In genomic region chr11:66495401-66495844, GRCh38 we compare ENCODE assay signal across 14 cellular contexts. TPM values are rescaled to one million over a fixed set of nuclear protein-coding genes. Genes with fewer than 3 reads are reported as not detected.
A peak's percentile ranks its signal among the peaks of the same experiment; 100 is the strongest.
DNase-seq lines count a peak whose midpoint lies in the region; ATAC-seq and TF ChIP-seq lines count a peak whose summit lies in the region.
"Had no signal": no experiment of that assay in that cellular context is flagged by ENCODE, and none has a peak within 500 bp of the region (broad histone marks: within the 10 kb centered on the region; RNA-seq: fewer than 3 reads in every experiment).

No MANE protein-coding gene starts in this region.

- BruUV-seq in PC-9 (replicated peaks; lab: Mats Ljungman, UMichigan), result no TSS peak

- H3K4me2 ChIP-seq in DOHH2 (ENCODE audit: low read length), result no peak overlapping the region
- H3K4me2 ChIP-seq in PC-9, result no peak overlapping the region

- peaks cover 4% of the 10 kb centered on the region for H3K36me3 Mint-ChIP-seq in glutamatergic neuron (ENCODE audit: unreplicated experiment)

- H3K9me3 ChIP-seq in DOHH2 (ENCODE audit: control insufficient read depth, insufficient read depth, low read length) (no peaks in the 10 kb centered on the region), PC-9 (ENCODE audit: insufficient read depth, low read depth) (no peaks in the 10 kb centered on the region)
- H3K9me3 ChIP-seq: gastroesophageal sphincter, suprapubic skin had no signal

- no peak overlapping the region for H3K4me3 ChIP-seq in DOHH2 (ENCODE audit: low read length)
- H3K4me3 ChIP-seq in PC-9, result no peak overlapping the region
- H3K4me3 ChIP-seq: gastroesophageal sphincter, suprapubic skin had no signal

- POLR2A ChIA-PET in PC-9 (lab: Charles Lee; ENCODE audit: unreplicated experiment), result interaction anchor here (0.6 kb wide), 1 partner anchor 17 kb away, joined by 5 read pairs; no protein-coding TSS in a partner anchor

- H3K4me1 Mint-ChIP-seq in glutamatergic neuron (ENCODE audit: low read depth, unreplicated experiment), result peaks cover 1% of the 10 kb centered on the region
- H3K4me1 Mint-ChIP-seq: naive thymus-derived CD8-positive, alpha-beta T cell had no signal

- H4K20me1 ChIP-seq in DOHH2 (ENCODE audit: control insufficient read depth, insufficient read depth, low read depth, low read length) (no peaks in the 10 kb centered on the region), PC-9 (ENCODE audit: insufficient read depth) (0 out of 2 replicates have a peak, but pooled peaks cover 4% of the 10 kb centered on the region)

- intact Hi-C loops in PC-9 (cut with micrococcal nuclease; ENCODE audit: unreplicated experiment), result no loop called here

- no peaks in the 10 kb centered on the region for H3K4me1 ChIP-seq in DOHH2 (ENCODE audit: control insufficient read depth, low read length)
- no peaks in the 10 kb centered on the region for H3K4me1 ChIP-seq in PC-9 (replicated peaks; ENCODE audit: insufficient read depth)
- H3K4me1 ChIP-seq: gastroesophageal sphincter, suprapubic skin had no signal

- ATAC-seq in HG02973 (IDR thresholded peaks at IDR 0.05; ENCODE audit: unreplicated experiment) (no peak), GM18907 (IDR thresholded peaks at IDR 0.05; ENCODE audit: unreplicated experiment) (no peak), HG03135 (IDR thresholded peaks at IDR 0.05; ENCODE audit: unreplicated experiment) (no peak)
- ATAC-seq: gastroesophageal sphincter; naive thymus-derived CD8-positive, alpha-beta T cell had no signal

- TF ChIP-seq CTCF in AG09319 (IDR thresholded peaks at IDR 0.05; ENCODE audit: low read depth, low read length) (peak; percentile 9), DOHH2 (IDR thresholded peaks at IDR 0.05; ENCODE audit: low read depth, low read length, poor library complexity, severe bottlenecking) (peak; percentile 65), PC-9 (conservative IDR thresholded peaks at IDR 0.05) (peak; percentile 54), glutamatergic neuron (IDR thresholded peaks at IDR 0.05; ENCODE audit: partially characterized antibody, unreplicated experiment) (peak; percentile 22)

- no peaks in the 10 kb centered on the region for H3K9me2 ChIP-seq in DOHH2 (replicated peaks; ENCODE audit: control insufficient read depth, low read length)
- H3K9me2 ChIP-seq in PC-9 (ENCODE audit: insufficient read depth), result no peaks in the 10 kb centered on the region

- CTCF ChIA-PET in PC-9 (lab: Charles Lee), result no interaction called here

- no peaks in the 10 kb centered on the region for H3K9me3 Mint-ChIP-seq in glutamatergic neuron (ENCODE audit: unreplicated experiment)
- H3K9me3 Mint-ChIP-seq: naive thymus-derived CD8-positive, alpha-beta T cell had no signal

- no peak overlapping the region for H2AFZ ChIP-seq in PC-9

- no peaks in the 10 kb centered on the region for H3K27me3 Mint-ChIP-seq in glutamatergic neuron (ENCODE audit: unreplicated experiment)
- H3K27me3 Mint-ChIP-seq: naive thymus-derived CD8-positive, alpha-beta T cell had no signal

- H3K27me3 ChIP-seq in DOHH2 (ENCODE audit: control insufficient read depth, low read length), result no peaks in the 10 kb centered on the region
- H3K27me3 ChIP-seq in PC-9 (ENCODE audit: insufficient read depth, low read depth), result no peaks in the 10 kb centered on the region
- H3K27me3 ChIP-seq: gastroesophageal sphincter, suprapubic skin had no signal

- no peaks in the 10 kb centered on the region for H3F3A ChIP-seq in DOHH2 (ENCODE audit: control insufficient read depth, insufficient read depth)
- H3F3A ChIP-seq in PC-9 (ENCODE audit: insufficient read depth, low read depth), result 0 out of 2 replicates have a peak, but pooled peaks cover 4% of the 10 kb centered on the region

- no peak overlapping the region for H3K27ac ChIP-seq in DOHH2 (ENCODE audit: low read depth, low read length)
- no peak overlapping the region for H3K27ac ChIP-seq in PC-9
- H3K27ac ChIP-seq: gastroesophageal sphincter, suprapubic skin had no signal

- H3K36me3 ChIP-seq in DOHH2 (ENCODE audit: control insufficient read depth, low read length) (peaks cover 16% of the 10 kb centered on the region), PC-9 (ENCODE audit: low read depth) (no peaks in the 10 kb centered on the region; the same call in 1 of the 2 replicates)

- DNase-seq in AG09319 (ENCODE audit: extremely low read depth, low read depth) (no peak), PC-9 (no peak), glutamatergic neuron (no peak), glomerular visceral epithelial cell (ENCODE audit: extremely low spot score) (no peak)
- DNase-seq: activated CD8-positive, alpha-beta memory T cell treated with anti-CD3 and anti-CD28 coated beads, Interleukin-2, amount 50 U/mL, for 48 hours; MV-4-11; naive thymus-derived CD8-positive, alpha-beta T cell; NCI-H446 had no signal

- H3K27ac Mint-ChIP-seq in glutamatergic neuron (ENCODE audit: unreplicated experiment), result no peak overlapping the region
- H3K27ac Mint-ChIP-seq: naive thymus-derived CD8-positive, alpha-beta T cell had no signal

- H3K4me3 Mint-ChIP-seq in glutamatergic neuron (ENCODE audit: unreplicated experiment), result no peak overlapping the region
- H3K4me3 Mint-ChIP-seq: naive thymus-derived CD8-positive, alpha-beta T cell had no signal

- H3K79me2 ChIP-seq in DOHH2 (ENCODE audit: control insufficient read depth, low read length) (no peaks in the 10 kb centered on the region), PC-9 (ENCODE audit: low read depth) (no peaks in the 10 kb centered on the region)

RNA-seq across cellular contexts. Expression of gene BBS1, which starts 15.0 kb away (rescaled TPM):
- total RNA-seq in PC-9 (2021), result 56.1 and 63.4 TPM in 2 replicates
- 37.3 TPM for total RNA-seq in glutamatergic neuron (ENCODE audit: unreplicated experiment)

RNA-seq across cellular contexts. Expression of gene DPP3, which starts 15.2 kb away (rescaled TPM):
- total RNA-seq in PC-9 (2021), result 76.2 and 80.0 TPM in 2 replicates
- 72.0 TPM for total RNA-seq in glutamatergic neuron (ENCODE audit: unreplicated experiment)

RNA-seq across cellular contexts. Expression of gene PELI3, which starts 28.7 kb away (rescaled TPM):
- total RNA-seq in PC-9 (2021), result 14.0 and 18.0 TPM in 2 replicates
- 7.7 TPM for total RNA-seq in glutamatergic neuron (ENCODE audit: unreplicated experiment)

RNA-seq across cellular contexts. Expression of gene ZDHHC24, which starts 50.4 kb away (rescaled TPM):
- total RNA-seq in PC-9 (2021) (19.4 and 28.7 TPM in 2 replicates), glutamatergic neuron (ENCODE audit: unreplicated experiment) (11.5 TPM)

RNA-seq across cellular contexts. Expression of gene ACTN3, which starts 51.3 kb away (rescaled TPM):
- not detected in 2 replicates for total RNA-seq in PC-9 (2021)
- 2.0 TPM for total RNA-seq in glutamatergic neuron (ENCODE audit: unreplicated experiment)
- total RNA-seq: gastroesophageal sphincter, suprapubic skin had no signal

Comparison
In these comparisons a context has a peak if more than half of its experiments do, and no peak if none do; other contexts are left out.
1. CTCF ChIP-seq: peak in every context shown above with its lines; median percentile 65 in DOHH2; 54 in PC-9; 22 in glutamatergic neuron; 9 in AG09319.